Comparison of ENCODE assay signal across 27 cellular contexts in genomic region chr22:32097018-32097417, GRCh38. TPM values are rescaled to one million over a fixed set of nuclear protein-coding genes. Genes with fewer than 3 reads are reported as not detected.
DNase-seq lines count a peak whose midpoint lies in the region; ATAC-seq, FAIRE-seq and TF ChIP-seq lines count a peak whose summit lies in the region.
"Had no signal": no experiment of that assay in that cellular context is flagged by ENCODE, and none has a peak within 500 bp of the region (broad histone marks: within the 10 kb centered on the region; RNA-seq: fewer than 3 reads in every experiment).

No MANE protein-coding gene starts in this region.

- H3K27me3 ChIP-seq in right atrium auricular region, result no peaks in the 10 kb centered on the region
- no peaks in the 10 kb centered on the region for H3K27me3 ChIP-seq in heart left ventricle
- H3K27me3 ChIP-seq in left ventricle myocardium inferior (ENCODE audit: low read depth), result no peaks in the 10 kb centered on the region
- H3K27me3 ChIP-seq in small intestine (ENCODE audit: control insufficient read depth in 2 of 2, insufficient read depth in 2 of 2, low read length in 2 of 2), result no peaks in the 10 kb centered on the region
- H3K27me3 ChIP-seq: BLaER1 treated with 17β-estradiol and CSF1 and Interleukin-3, amounts not matched to agents 10 nM and 100 nM had no signal

- no peak overlapping the region for H3K4me3 ChIP-seq in right atrium auricular region
- H3K4me3 ChIP-seq in heart left ventricle, result no peak overlapping the region
- H3K4me3 ChIP-seq in left ventricle myocardium inferior, result no peak overlapping the region
- H3K4me3 ChIP-seq in small intestine (ENCODE audit: low read depth in 1 of 2, low read length in 2 of 2), result no peak overlapping the region
- H3K4me3 ChIP-seq: A549; BLaER1 treated with 17β-estradiol and CSF1 and Interleukin-3, amounts not matched to agents 10 nM and 100 nM; GM12878; GM23338; HAP-1 had no signal

- no peak overlapping the region for H3K27ac ChIP-seq in right atrium auricular region
- H3K27ac ChIP-seq in heart left ventricle, result no peak overlapping the region
- peak overlapping the region; percentile 31 for H3K27ac ChIP-seq in left ventricle myocardium inferior (replicated peaks)
- H3K27ac ChIP-seq in small intestine (ENCODE audit: low read depth in 1 of 2, low read length in 1 of 2), result no peak overlapping the region
- H3K27ac ChIP-seq: A549; BLaER1 treated with 17β-estradiol and CSF1 and Interleukin-3, amounts not matched to agents 10 nM and 100 nM had no signal

- intact Hi-C loops in Right ventricle myocardium superior (cut with DNase I), result no loop called here
- intact Hi-C loops in heart left ventricle (cut with DNase I), result no loop called here
- intact Hi-C loops in left ventricle myocardium inferior (cut with micrococcal nuclease), result no loop called here

- H3K4me1 ChIP-seq in right atrium auricular region, result peaks cover 0 to 6% of the 10 kb centered on the region in 2 donors
- peaks cover 0 to 30% (median 5%) of the 10 kb centered on the region in 12 donors for H3K4me1 ChIP-seq in heart left ventricle
- H3K4me1 ChIP-seq in left ventricle myocardium inferior, result peaks cover 59% of the 10 kb centered on the region
- H3K4me1 ChIP-seq in small intestine (ENCODE audit: control insufficient read depth in 2 of 2, insufficient read depth in 1 of 2, low read depth in 1 of 2, low read length in 1 of 2), result no peaks in the 10 kb centered on the region
- H3K4me1 ChIP-seq: A549; BE2C; BLaER1 treated with 17β-estradiol and CSF1 and Interleukin-3, amounts not matched to agents 10 nM and 100 nM; HAP-1 had no signal

- no peaks in the 10 kb centered on the region for H3K9me3 ChIP-seq in right atrium auricular region
- H3K9me3 ChIP-seq in heart left ventricle, result no peaks in the 10 kb centered on the region
- H3K9me3 ChIP-seq in left ventricle myocardium inferior (replicated peaks), result no peaks in the 10 kb centered on the region
- no peaks in the 10 kb centered on the region for H3K9me3 ChIP-seq in small intestine (ENCODE audit: control insufficient read depth, low read depth)
- H3K9me3 ChIP-seq: A549; BE2C; BLaER1 treated with 17β-estradiol and CSF1 and Interleukin-3, amounts not matched to agents 10 nM and 100 nM; HAP-1 had no signal

- DNase-seq in Right ventricle myocardium superior (no peak), right atrium auricular region (ENCODE audit: low spot score) (no peak), heart left ventricle (peak in 1 of 5 donors; percentile 23), left ventricle myocardium inferior (no peak), small intestine (no peak)
- DNase-seq in stimulated activated naive CD8-positive, alpha-beta T cell treated with anti-CD3 and anti-CD28 coated beads, Interleukin-15, amount 100 ng/mL, for 72 hours, result no peak
- DNase-seq: 8988T; ACHN; AML-193; BE2C; CD4-positive, alpha-beta T cell; CD8-positive, alpha-beta memory T cell; DMS 273 treated with DMSO at 0.1 percent for 48 hours; DMS79; EL; GDM1; HFFc6 had no signal

- TF ChIP-seq POLR2A in heart left ventricle (IDR thresholded peaks at IDR 0.05), result no peak

- FAIRE-seq in small intestine (lab: Jason Lieb, UNC), result no peak
- FAIRE-seq: A549, D721Med, GM12878, GM19239 had no signal

- H3K27ac Mint-ChIP-seq in stimulated activated naive CD8-positive, alpha-beta T cell treated with anti-CD3 and anti-CD28 coated beads, Interleukin-15, amount 100 ng/mL, for 72 hours, result no peak overlapping the region
- H3K27ac Mint-ChIP-seq: CD14-positive monocyte; CD4-positive, alpha-beta T cell; GM23338; HFFc6 had no signal

- no peaks in the 10 kb centered on the region for H3K9me3 Mint-ChIP-seq in stimulated activated naive CD8-positive, alpha-beta T cell treated with anti-CD3 and anti-CD28 coated beads, Interleukin-15, amount 100 ng/mL, for 72 hours
- H3K9me3 Mint-ChIP-seq: CD4-positive, alpha-beta T cell; CD8-positive, alpha-beta memory T cell; GM23338; HFFc6 had no signal

- H3K27me3 Mint-ChIP-seq in stimulated activated naive CD8-positive, alpha-beta T cell treated with anti-CD3 and anti-CD28 coated beads, Interleukin-15, amount 100 ng/mL, for 72 hours, result peaks cover 8% of the 10 kb centered on the region

- H3K36me3 ChIP-seq in right atrium auricular region (peaks cover 8% of the 10 kb centered on the region), heart left ventricle (peaks cover 0 to 23% (median 0%) of the 10 kb centered on the region in 9 donors), left ventricle myocardium inferior (peaks cover 37% of the 10 kb centered on the region), small intestine (ENCODE audit: control insufficient read depth in 2 of 2, insufficient read depth in 2 of 2, low read length in 2 of 2) (peaks cover 3 to 23% of the 10 kb centered on the region in 2 donors)
- H3K36me3 ChIP-seq: BE2C; BLaER1 treated with 17β-estradiol and CSF1 and Interleukin-3, amounts not matched to agents 10 nM and 100 nM; HAP-1 had no signal

- peak; percentile 86 for ATAC-seq in Right ventricle myocardium superior (ENCODE audit: poor library complexity)
- peak; percentile 91 to 95 (median 94) for ATAC-seq in heart left ventricle
- ATAC-seq in stimulated activated naive CD8-positive, alpha-beta T cell treated with anti-CD3 and anti-CD28 coated beads, Interleukin-15, amount 100 ng/mL, for 72 hours, result no peak
- no peak for ATAC-seq in GM21717 (IDR thresholded peaks at IDR 0.05; ENCODE audit: unreplicated experiment)
- ATAC-seq: A549, GM12878, GM23338 had no signal

- TF ChIP-seq CTCF in right atrium auricular region (IDR thresholded peaks at IDR 0.05), result no peak
- no peak for TF ChIP-seq CTCF in heart left ventricle (IDR thresholded peaks at IDR 0.05)
- TF ChIP-seq CTCF in left ventricle myocardium inferior (IDR thresholded peaks at IDR 0.05; ENCODE audit: borderline replicate concordance), result no peak

- peaks cover 16% of the 10 kb centered on the region for H3K4me1 Mint-ChIP-seq in stimulated activated naive CD8-positive, alpha-beta T cell treated with anti-CD3 and anti-CD28 coated beads, Interleukin-15, amount 100 ng/mL, for 72 hours
- H3K4me1 Mint-ChIP-seq: GM23338 had no signal

- no peak overlapping the region for H3K4me3 Mint-ChIP-seq in stimulated activated naive CD8-positive, alpha-beta T cell treated with anti-CD3 and anti-CD28 coated beads, Interleukin-15, amount 100 ng/mL, for 72 hours
- H3K4me3 Mint-ChIP-seq: CD14-positive monocyte; CD4-positive, alpha-beta T cell; CD8-positive, alpha-beta memory T cell; GM23338; HFFc6 had no signal

- 0 to 20% (median 15%) methylated on average over 1 of the region's 1 CpG for WGBS in heart left ventricle, 4 donors
- 48 to 79% (median 50%) methylated on average over 1 of the region's 1 CpG for WGBS in small intestine, 3 donors

RNA-seq across cellular contexts. Expression of gene SLC5A1, which starts 54.0 kb away (rescaled TPM):
- total RNA-seq in Right ventricle myocardium superior, result 215 TPM
- 10 to 100 TPM; 34.9 to 67.5 TPM for total RNA-seq in right atrium auricular region
- 100 to 1,000 TPM in 6 of 9 donors, 10 to 100 TPM in 3; 66.0 to 181 (median 112) TPM for total RNA-seq in heart left ventricle
- 10 to 100 TPM; 22.1 to 54.5 TPM for polyA plus RNA-seq in heart left ventricle
- total RNA-seq in left ventricle myocardium inferior, result 201 TPM
- 100 to 1,000 TPM; 222 to 364 (median 325) TPM for polyA plus RNA-seq in small intestine
- total RNA-seq: CD4-positive, alpha-beta T cell; CD8-positive, alpha-beta memory T cell; GM12878; H4; HFFc6 had no signal
- polyA plus RNA-seq: CD14-positive monocyte; CD8-positive, alpha-beta memory T cell; GM23338 had no signal

Comparison
In these comparisons a context has a peak if more than half of its experiments do, and no peak if none do; other contexts are left out.
1. ATAC-seq: peak in Right ventricle myocardium superior (single experiment) and heart left ventricle (4 of 4); none in stimulated activated naive CD8-positive, alpha-beta T cell treated with anti-CD3 and anti-CD28 coated beads, Interleukin-15, amount 100 ng/mL, for 72 hours (single experiment) and GM21717 (single experiment).